24 cellular contexts compared by ENCODE assay signal in the genomic region with DNA sequence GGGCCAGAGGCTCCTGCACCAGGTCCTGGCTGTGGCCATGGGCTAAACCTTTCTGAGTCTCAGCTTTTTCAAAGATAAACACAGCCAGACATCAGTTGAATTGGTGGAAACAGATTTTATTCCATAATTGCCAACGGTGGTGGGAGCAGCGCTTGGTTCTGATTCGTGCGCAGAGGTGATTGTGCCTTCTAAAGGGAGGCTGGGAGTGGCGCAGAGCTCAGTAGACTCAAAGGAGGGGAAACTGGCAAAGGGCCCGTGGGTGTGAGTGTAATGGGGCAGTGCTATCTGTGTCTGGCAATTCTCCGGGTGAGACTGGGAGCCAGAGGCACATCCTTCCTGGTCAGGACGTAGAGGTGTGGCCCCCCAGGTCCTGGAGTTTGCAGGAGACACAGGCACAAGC.
"Had no signal": no experiment of that assay in that cellular context is flagged by ENCODE, and none has a peak within 500 bp of the region (broad histone marks: within the 10 kb centered on the region; RNA-seq: fewer than 3 reads in every experiment).

No MANE protein-coding gene starts in this region.

- H3K4me1 Mint-ChIP-seq: naive thymus-derived CD8-positive, alpha-beta T cell; nephron progenitor cell; stimulated activated naive B cell treated with anti-CD40 and anti-IgM and Interleukin-4, amounts not matched to agents 10 μg/mL and 1 μg/mL and 100 μg/mL, for 72 hours; stimulated activated naive CD8-positive, alpha-beta T cell treated with anti-CD3 and anti-CD28 coated beads, Interleukin-15, amount 100 ng/mL, for 72 hours had no signal

- DNase-seq: dermis blood vessel endothelial cell; effector memory CD4-positive, alpha-beta T cell; erythroblast; esophagus squamous epithelium; foreskin melanocyte; glutamatergic neuron; heart right ventricle; hippocampal formation; kidney glomerular epithelial cell; left colon; left ventricle myocardium superior; lower lobe of right lung; naive thymus-derived CD8-positive, alpha-beta T cell; nephron progenitor cell; nucleus accumbens; pancreas; right lobe of liver; small intestine; stimulated activated CD4-positive, alpha-beta T cell treated with anti-CD3 and anti-CD28 coated beads, Interleukin-15, amount 100 ng/mL, for 24 hours; stimulated activated CD4-positive, alpha-beta T cell treated with anti-CD3 and anti-CD28 coated beads, Interleukin-2, amount 100 ng/mL, for 48 hours; stimulated activated naive B cell treated with anti-CD40 and anti-IgM and Interleukin-4, amounts not matched to agents 10 μg/mL and 1 μg/mL and 100 μg/mL, for 72 hours; stimulated activated naive CD8-positive, alpha-beta T cell treated with anti-CD3 and anti-CD28 coated beads, Interleukin-15, amount 100 ng/mL, for 72 hours; trophoblast cell had no signal

- H3K4me3 Mint-ChIP-seq: naive thymus-derived CD8-positive, alpha-beta T cell; nephron progenitor cell; stimulated activated naive B cell treated with anti-CD40 and anti-IgM and Interleukin-4, amounts not matched to agents 10 μg/mL and 1 μg/mL and 100 μg/mL, for 72 hours; stimulated activated naive CD8-positive, alpha-beta T cell treated with anti-CD3 and anti-CD28 coated beads, Interleukin-15, amount 100 ng/mL, for 72 hours had no signal

- H3K27ac Mint-ChIP-seq: naive thymus-derived CD8-positive, alpha-beta T cell; nephron progenitor cell; progenitor cell of endocrine pancreas; stimulated activated naive B cell treated with anti-CD40 and anti-IgM and Interleukin-4, amounts not matched to agents 10 μg/mL and 1 μg/mL and 100 μg/mL, for 72 hours had no signal

- ATAC-seq: heart right ventricle; left colon; left ventricle myocardium superior; lower lobe of right lung; naive thymus-derived CD8-positive, alpha-beta T cell; pancreas; right lobe of liver; stimulated activated naive B cell treated with anti-CD40 and anti-IgM and Interleukin-4, amounts not matched to agents 10 μg/mL and 1 μg/mL and 100 μg/mL, for 72 hours; stimulated activated naive CD8-positive, alpha-beta T cell treated with anti-CD3 and anti-CD28 coated beads, Interleukin-15, amount 100 ng/mL, for 72 hours had no signal
